ENCODE assay signal across 8 cellular contexts in the genomic region with DNA sequence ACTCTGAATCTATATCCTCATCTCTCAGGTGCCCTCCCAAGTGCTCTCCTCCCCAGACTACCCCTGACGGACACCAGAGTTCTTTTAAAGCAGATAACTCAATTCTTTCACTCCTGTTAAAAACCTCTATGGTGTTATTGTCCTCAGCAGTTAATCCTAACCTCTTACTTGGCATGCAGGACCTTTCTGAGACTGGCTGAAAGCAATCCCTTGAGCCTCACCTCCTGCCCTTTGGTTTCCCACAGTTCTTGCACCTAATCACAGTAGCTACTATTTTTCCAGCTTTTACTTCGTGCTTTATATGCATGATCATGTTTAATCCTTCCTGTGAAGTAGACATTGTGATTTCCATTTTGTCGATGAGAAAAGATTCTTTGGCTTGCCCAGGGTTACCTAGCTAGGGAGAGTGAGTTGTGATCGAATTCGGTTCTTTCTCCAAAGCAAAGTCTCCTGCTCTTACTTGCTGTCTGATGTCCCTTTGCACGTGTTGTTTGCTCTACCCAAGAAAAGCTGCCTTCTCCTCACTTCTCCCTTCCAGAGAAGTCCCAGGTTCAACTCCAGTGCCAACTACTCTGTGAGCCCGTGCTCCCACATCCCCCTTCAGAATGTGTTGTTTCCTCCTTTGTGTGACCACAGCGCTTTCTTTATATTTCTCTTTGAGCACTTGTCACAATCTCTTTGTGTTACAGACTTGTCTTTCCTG. TPM values are rescaled to one million over a fixed set of nuclear protein-coding genes. Genes with fewer than 3 reads are reported as not detected.
DNase-seq lines count a peak whose midpoint lies in the region; ATAC-seq and TF ChIP-seq lines count a peak whose summit lies in the region.

No MANE protein-coding gene starts in this region.

- H3K4me2 ChIP-seq in BLaER1 treated with 17β-estradiol and CSF1 and Interleukin-3, amounts not matched to agents 10 nM and 100 nM = peak overlapping the region; percentile 83 to 100 (median 96)

- H3K4me3 Mint-ChIP-seq in activated T-helper 2 cell treated with anti-CD3 and anti-CD28 coated beads, Interferon-gamma antibody, Interleukin-2, Interleukin-4, amounts not matched to agents 10 μg/mL and 5 μg/mL and 100 μg/mL, durations not matched to agents 14 hours and 24 hours and 36 hours (ENCODE audit: low read depth) = peak overlapping the region; percentile 96
- peak overlapping the region; percentile 94 for H3K4me3 Mint-ChIP-seq in mesothelial cell of epicardium

- DNase-seq in activated T-helper 2 cell treated with anti-CD3 and anti-CD28 coated beads, Interferon-gamma antibody, Interleukin-2, Interleukin-4, amounts not matched to agents 10 μg/mL and 5 μg/mL and 100 μg/mL, durations not matched to agents 14 hours and 24 hours and 36 hours (ENCODE audit: low spot score) = no peak
- no peak for DNase-seq in mesothelial cell of epicardium (ENCODE audit: low spot score in 2 of 2, unreplicated experiment in 2 of 2)
- DNase-seq in SK-N-DZ (ENCODE audit: low spot score) = no peak
- DNase-seq in C1 segment of cervical spinal cord (lab: John Stamatoyannopoulos, UW) = no peak
- no peak for DNase-seq in NCI-H524 (lab: John Stamatoyannopoulos, UW)

- H3K9me3 ChIP-seq in BLaER1 treated with 17β-estradiol and CSF1 and Interleukin-3, amounts not matched to agents 10 nM and 100 nM (replicated peaks in 1 of 11) = no peaks in the 10 kb centered on the region
- H3K9me3 ChIP-seq in HUES6 (ENCODE audit: control insufficient read depth, insufficient read depth, low read depth, low read length) = no peaks in the 10 kb centered on the region

- H3K9me3 Mint-ChIP-seq in activated T-helper 2 cell treated with anti-CD3 and anti-CD28 coated beads, Interferon-gamma antibody, Interleukin-2, Interleukin-4, amounts not matched to agents 10 μg/mL and 5 μg/mL and 100 μg/mL, durations not matched to agents 14 hours and 24 hours and 36 hours = no peaks in the 10 kb centered on the region
- H3K9me3 Mint-ChIP-seq in mesothelial cell of epicardium = no peaks in the 10 kb centered on the region

- H3K27ac ChIP-seq in BLaER1 treated with 17β-estradiol and CSF1 and Interleukin-3, amounts not matched to agents 10 nM and 100 nM = peak overlapping the region; percentile 31 to 100 (median 99); a peak in 20 of 22 replicates
- no peak overlapping the region for H3K27ac ChIP-seq in HUES6 (ENCODE audit: low read depth, low read length)

- H4K20me1 ChIP-seq in BLaER1 treated with 17β-estradiol and CSF1 and Interleukin-3, amounts not matched to agents 10 nM and 100 nM = peaks cover 62 to 70% (median 64%) of the 10 kb centered on the region in 11 experiments

- peaks cover 13 to 42% (median 33%) of the 10 kb centered on the region in 11 experiments for H3K36me3 ChIP-seq in BLaER1 treated with 17β-estradiol and CSF1 and Interleukin-3, amounts not matched to agents 10 nM and 100 nM
- H3K36me3 ChIP-seq in HUES6 (ENCODE audit: control insufficient read depth, insufficient read depth, low read length) = peaks cover 16% of the 10 kb centered on the region; the same call in 1 of the 2 replicates

- intact Hi-C loops in activated T-helper 2 cell treated with anti-CD3 and anti-CD28 coated beads, Interferon-gamma antibody, Interleukin-2, Interleukin-4, amounts not matched to agents 10 μg/mL and 5 μg/mL and 100 μg/mL, durations not matched to agents 14 hours and 24 hours and 36 hours (cut with micrococcal nuclease) = loop anchor here (2.0 kb wide), 1 partner anchor 73 kb away; the partner anchor contains the start of gene SDF2L1

- peak overlapping the region; percentile 96 to 100 (median 100) for H3K9ac ChIP-seq in BLaER1 treated with 17β-estradiol and CSF1 and Interleukin-3, amounts not matched to agents 10 nM and 100 nM
- peak overlapping the region; percentile 21 for H3K9ac ChIP-seq in HUES6 (ENCODE audit: low read length)

- ATAC-seq in HG03025 (IDR thresholded peaks at IDR 0.05; ENCODE audit: low FRiP score, unreplicated experiment) = no peak

- no peaks in the 10 kb centered on the region for H3K27me3 Mint-ChIP-seq in activated T-helper 2 cell treated with anti-CD3 and anti-CD28 coated beads, Interferon-gamma antibody, Interleukin-2, Interleukin-4, amounts not matched to agents 10 μg/mL and 5 μg/mL and 100 μg/mL, durations not matched to agents 14 hours and 24 hours and 36 hours (ENCODE audit: low read depth)
- no peaks in the 10 kb centered on the region for H3K27me3 Mint-ChIP-seq in mesothelial cell of epicardium (ENCODE audit: low read depth)

- H3K27ac Mint-ChIP-seq in activated T-helper 2 cell treated with anti-CD3 and anti-CD28 coated beads, Interferon-gamma antibody, Interleukin-2, Interleukin-4, amounts not matched to agents 10 μg/mL and 5 μg/mL and 100 μg/mL, durations not matched to agents 14 hours and 24 hours and 36 hours = peak overlapping the region; percentile 39
- H3K27ac Mint-ChIP-seq in mesothelial cell of epicardium = peak overlapping the region; percentile 81

- TF ChIP-seq CTCF in mesothelial cell of epicardium (IDR thresholded peaks at IDR 0.05; ENCODE audit: unreplicated experiment) = no peak

- peak overlapping the region; percentile 77 to 98 (median 94) for H3K4me3 ChIP-seq in BLaER1 treated with 17β-estradiol and CSF1 and Interleukin-3, amounts not matched to agents 10 nM and 100 nM
- peak overlapping the region; percentile 95 for H3K4me3 ChIP-seq in HUES6 (ENCODE audit: low read depth, low read length)

- H3K36me3 Mint-ChIP-seq in activated T-helper 2 cell treated with anti-CD3 and anti-CD28 coated beads, Interferon-gamma antibody, Interleukin-2, Interleukin-4, amounts not matched to agents 10 μg/mL and 5 μg/mL and 100 μg/mL, durations not matched to agents 14 hours and 24 hours and 36 hours (ENCODE audit: low read depth) = peaks cover 32% of the 10 kb centered on the region
- H3K36me3 Mint-ChIP-seq in mesothelial cell of epicardium = peaks cover 4% of the 10 kb centered on the region

- peaks cover 53 to 60% (median 59%) of the 10 kb centered on the region in 10 experiments for H3K4me1 ChIP-seq in BLaER1 treated with 17β-estradiol and CSF1 and Interleukin-3, amounts not matched to agents 10 nM and 100 nM
- H3K4me1 ChIP-seq in HUES6 (ENCODE audit: control insufficient read depth, insufficient read depth, low read length) = peaks cover 36% of the 10 kb centered on the region

- peaks cover 44% of the 10 kb centered on the region for H3K4me1 Mint-ChIP-seq in activated T-helper 2 cell treated with anti-CD3 and anti-CD28 coated beads, Interferon-gamma antibody, Interleukin-2, Interleukin-4, amounts not matched to agents 10 μg/mL and 5 μg/mL and 100 μg/mL, durations not matched to agents 14 hours and 24 hours and 36 hours (ENCODE audit: low read depth)
- H3K4me1 Mint-ChIP-seq in mesothelial cell of epicardium = peaks cover 36% of the 10 kb centered on the region

- H3K27me3 ChIP-seq in BLaER1 treated with 17β-estradiol and CSF1 and Interleukin-3, amounts not matched to agents 10 nM and 100 nM = no peaks in the 10 kb centered on the region
- no peaks in the 10 kb centered on the region for H3K27me3 ChIP-seq in HUES6 (ENCODE audit: control insufficient read depth, insufficient read depth, low read length)

RNA-seq across cellular contexts. Expression of gene UBE2L3, which starts 2.1 kb away (rescaled TPM):
- total RNA-seq in activated T-helper 2 cell treated with anti-CD3 and anti-CD28 coated beads, Interferon-gamma antibody, Interleukin-2, Interleukin-4, amounts not matched to agents 10 μg/mL and 5 μg/mL and 100 μg/mL, durations not matched to agents 14 hours and 24 hours and 36 hours = 63.5 and 65.5 TPM in 2 replicates
- total RNA-seq in mesothelial cell of epicardium = 45.1 to 49.0 TPM (median 48.0 TPM) in 3 replicates
- 59.0 and 65.7 TPM in 2 replicates for polyA plus RNA-seq in SK-N-DZ (2014; cell fraction: cytosol; rRNA removed)
- 22.9 and 24.5 TPM in 2 replicates for polyA plus RNA-seq in SK-N-DZ (2014; cell fraction: nucleus; rRNA removed)

RNA-seq across cellular contexts. Expression of gene RIMBP3C, which starts 18.3 kb away (rescaled TPM):
- total RNA-seq in activated T-helper 2 cell treated with anti-CD3 and anti-CD28 coated beads, Interferon-gamma antibody, Interleukin-2, Interleukin-4, amounts not matched to agents 10 μg/mL and 5 μg/mL and 100 μg/mL, durations not matched to agents 14 hours and 24 hours and 36 hours = 0.18 and 0.34 TPM in 2 replicates
- 0.31 to 0.71 TPM (median 0.38 TPM) in 3 replicates for total RNA-seq in mesothelial cell of epicardium
- 0.06 and 0.12 TPM in 2 replicates for polyA plus RNA-seq in SK-N-DZ (2014; cell fraction: cytosol; rRNA removed)
- polyA plus RNA-seq in SK-N-DZ (2014; cell fraction: nucleus; rRNA removed) = 0.44 TPM in 1 of 2 replicates, not detected in the other
